In the genomic region with DNA sequence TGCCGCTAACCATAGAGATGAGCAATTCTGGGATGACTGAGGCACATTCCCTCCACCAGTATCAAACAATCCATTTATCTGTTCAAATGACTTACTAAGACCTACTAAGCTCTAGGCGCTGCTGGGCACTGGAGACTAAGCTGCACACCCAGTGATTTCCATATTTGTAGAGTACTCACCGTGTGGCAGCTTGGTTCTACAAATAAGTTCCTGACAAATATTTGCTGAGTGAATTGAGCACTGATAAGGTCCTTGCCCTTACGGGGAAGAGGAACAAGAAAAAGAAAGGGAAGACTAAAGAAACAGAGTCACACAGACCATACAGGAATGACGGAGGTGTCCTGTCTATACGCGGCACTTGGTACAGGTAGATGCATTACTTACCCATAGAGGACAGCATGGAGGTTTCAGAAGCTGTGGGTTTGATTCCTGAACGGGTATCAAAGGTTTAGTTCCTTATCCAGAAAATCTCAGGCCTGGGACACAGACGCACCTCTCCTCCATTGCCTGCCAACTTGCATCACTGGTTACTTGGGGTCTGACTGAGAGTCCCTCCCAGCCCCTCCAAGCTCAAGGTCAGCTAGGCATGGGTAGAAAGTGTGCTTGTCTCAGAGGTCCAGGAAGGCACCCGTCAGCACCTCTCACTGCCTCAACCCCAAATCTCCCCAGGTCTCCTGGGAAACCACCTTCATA, we compare ENCODE assay signal across 21 cellular contexts.
"Had no signal": no experiment of that assay in that cellular context is flagged by ENCODE, and none has a peak within 500 bp of the region (broad histone marks: within the 10 kb centered on the region; RNA-seq: fewer than 3 reads in every experiment).

No MANE protein-coding gene starts in this region.

- H3K27me3 ChIP-seq: foreskin keratinocyte, hepatocyte, neural progenitor cell, sigmoid colon, suprapubic skin, tibial nerve, upper lobe of right lung, vagina had no signal

- H3K9ac ChIP-seq: neural progenitor cell had no signal

- H3K4me3 Mint-ChIP-seq: central memory CD8-positive, alpha-beta T cell; natural killer cell treated with Interleukin-12 subunit alpha and Interleukin-12 subunit beta and Interleukin-15 and Interleukin-18, amount 100 ng/mL, for 72 hours; neural progenitor cell; stimulated activated effector memory CD8-positive, alpha-beta T cell treated with anti-CD3 and anti-CD28 coated beads, Interleukin-12 subunit alpha, Interleukin-12 subunit beta, amount 100 ng/mL, for 72 hours had no signal

- H3K27ac Mint-ChIP-seq: natural killer cell treated with Interleukin-12 subunit alpha and Interleukin-12 subunit beta and Interleukin-15 and Interleukin-18, amount 100 ng/mL, for 72 hours; neural progenitor cell; stimulated activated effector memory CD8-positive, alpha-beta T cell treated with anti-CD3 and anti-CD28 coated beads, Interleukin-12 subunit alpha, Interleukin-12 subunit beta, amount 100 ng/mL, for 72 hours had no signal

- H3K4me1 Mint-ChIP-seq: central memory CD8-positive, alpha-beta T cell; neural progenitor cell; stimulated activated effector memory CD8-positive, alpha-beta T cell treated with anti-CD3 and anti-CD28 coated beads, Interleukin-12 subunit alpha, Interleukin-12 subunit beta, amount 100 ng/mL, for 72 hours had no signal

- H2AFZ ChIP-seq: hepatocyte, neural progenitor cell had no signal

- H3K4me3 ChIP-seq: hepatocyte, neural progenitor cell, psoas muscle, sigmoid colon, suprapubic skin, tibial nerve, upper lobe of right lung, vagina had no signal

- H3K79me2 ChIP-seq: hepatocyte had no signal

- H3K36me3 Mint-ChIP-seq: neural progenitor cell; stimulated activated effector memory CD8-positive, alpha-beta T cell treated with anti-CD3 and anti-CD28 coated beads, Interleukin-12 subunit alpha, Interleukin-12 subunit beta, amount 100 ng/mL, for 72 hours had no signal

- H3K4me1 ChIP-seq: neural progenitor cell, sigmoid colon had no signal

- H3K4me2 ChIP-seq: hepatocyte, neural progenitor cell had no signal

- H3K27ac ChIP-seq: foreskin keratinocyte, hepatocyte, neural progenitor cell, suprapubic skin, upper lobe of right lung, vagina had no signal

- H3K9me3 ChIP-seq: suprapubic skin, upper lobe of right lung, vagina had no signal

- DNase-seq: dermis blood vessel endothelial cell; erythroblast; foreskin keratinocyte; kidney; left cardiac atrium; mammary epithelial cell; psoas muscle; retina; sigmoid colon; stimulated activated CD4-positive, alpha-beta T cell treated with anti-CD3 and anti-CD28 coated beads, Interleukin-4, amount 100 ng/mL, for 1 hour; stimulated activated CD8-positive, alpha-beta memory T cell treated with anti-CD3 and anti-CD28 coated beads, Interleukin-4, amount 100 ng/mL, for 48 hours; stimulated activated naive CD8-positive, alpha-beta T cell treated with anti-CD3 and anti-CD28 coated beads, Interleukin-15, Interleukin-2, amounts not matched to agents 100 U/mL and 50 U/mL, for 24 hours; upper lobe of right lung had no signal

- H3K36me3 ChIP-seq: neural progenitor cell, sigmoid colon, suprapubic skin, tibial nerve, upper lobe of right lung, vagina had no signal
